In genomic region chr16:70432800-70433455, GRCh38 we compare ENCODE assay signal across 1 cellular context.
A peak's percentile ranks its signal among the peaks of the same experiment; 100 is the strongest.
TF ChIP-seq lines count a peak whose summit lies in the region.

No MANE protein-coding gene starts in this region.

TF ChIP-seq in HepG2, 621 proteins besides CTCF, POLR2A, EP300 and RAD21:
- TF ChIP-seq ONECUT2 (CRISPR knock-in tag; IDR thresholded peaks at IDR 0.05) (no peak), ZBTB38 (CRISPR knock-in tag; IDR thresholded peaks at IDR 0.05) (peak; percentile 33; the same call in 1 of the 2 replicates), HDAC2 (CRISPR knock-in tag; IDR thresholded peaks at IDR 0.05) (no peak), BCL3 (CRISPR knock-in tag; IDR thresholded peaks at IDR 0.05) (no peak), MTERF4 (CRISPR knock-in tag; IDR thresholded peaks at IDR 0.05) (0 out of 2 replicates have a peak, but pooled peaks have one; percentile 51), ZNF383 (CRISPR knock-in tag; IDR thresholded peaks at IDR 0.05; ENCODE audit: borderline replicate concordance) (no peak), FOXP1 (IDR thresholded peaks at IDR 0.05) (no peak), FOXP1 (CRISPR knock-in tag; IDR thresholded peaks at IDR 0.05) (no peak), ZNF687 (CRISPR knock-in tag; IDR thresholded peaks at IDR 0.05) (peak; percentile 55), PLRG1 (conservative IDR thresholded peaks at IDR 0.05) (no peak), ZBTB1 (CRISPR knock-in tag; IDR thresholded peaks at IDR 0.05; ENCODE audit: borderline replicate concordance) (no peak), SRSF1 (optimal IDR thresholded peaks at IDR 0.05; ENCODE audit: low read depth, low read length) (no peak), ZBTB43 (CRISPR knock-in tag; conservative IDR thresholded peaks at IDR 0.05) (no peak), ATF6 (CRISPR knock-in tag; conservative IDR thresholded peaks at IDR 0.05) (no peak), ZNF615 (CRISPR knock-in tag; IDR thresholded peaks at IDR 0.05; ENCODE audit: borderline replicate concordance) (no peak), ZNF609 (CRISPR knock-in tag; IDR thresholded peaks at IDR 0.05; ENCODE audit: borderline replicate concordance) (no peak)
TF ChIP-seq in HepG2: peak in this region for 3.
